In the genomic region with DNA sequence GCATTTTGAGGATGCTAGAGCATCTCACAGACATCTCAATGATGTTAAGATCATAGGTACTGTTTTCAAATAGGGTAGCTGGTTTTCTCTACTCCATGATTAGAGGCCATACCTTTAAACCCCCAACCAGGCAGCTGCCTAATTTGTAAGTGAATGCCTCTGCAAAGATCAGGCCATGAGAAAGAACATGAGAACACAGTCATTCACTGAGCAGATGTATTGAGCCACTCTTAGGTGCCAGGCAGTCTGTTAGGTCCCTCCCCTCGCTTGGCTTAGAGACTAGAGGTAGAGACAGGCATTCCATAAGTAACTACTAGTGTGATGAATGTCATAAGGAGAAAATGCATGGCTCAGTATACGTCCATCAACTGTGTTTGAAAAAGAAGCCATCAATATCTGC, we compare ENCODE assay signal across 19 cellular contexts.
"Had no signal": no experiment of that assay in that cellular context is flagged by ENCODE, and none has a peak within 500 bp of the region (broad histone marks: within the 10 kb centered on the region; RNA-seq: fewer than 3 reads in every experiment).

No MANE protein-coding gene starts in this region.

- H3K4me3 ChIP-seq: coronary artery, esophagus squamous epithelium, mucosa of descending colon, ovary, stomach, thoracic aorta, upper lobe of right lung had no signal

- H3K4me1 ChIP-seq: esophagus squamous epithelium, stomach, upper lobe of right lung had no signal

- DNase-seq: activated CD4-positive, alpha-beta T cell treated with anti-CD3 and anti-CD28 coated beads, Interleukin-2, amount 10 ng/mL, durations not matched to agents 24 days and 14 days; activated CD4-positive, CD25-positive, alpha-beta regulatory T cell; activated CD8-positive, alpha-beta memory T cell treated with anti-CD3 and anti-CD28 coated beads, Interleukin-2, amount 50 U/mL, for 4 hours; activated CD8-positive, alpha-beta T cell treated with anti-CD3 and anti-CD28 coated beads, Interleukin-2, amount 10 ng/mL, durations not matched to agents 7 days and 5 days; activated effector memory CD4-positive, alpha-beta T cell treated with anti-CD3 and anti-CD28 coated beads, Interleukin-2, amount 50 U/mL, for 16 hours; activated T-cell treated with anti-CD3 and anti-CD28 coated beads, Interleukin-2, amount 50 U/mL, for 48 hours; caudate nucleus; esophagus squamous epithelium; hippocampal formation; left ventricle myocardium superior; mucosa of descending colon; naive thymus-derived CD4-positive, alpha-beta T cell; ovary; stomach; upper lobe of right lung had no signal

- H3K27ac ChIP-seq: coronary artery, esophagus squamous epithelium, ovary, stomach, thoracic aorta, upper lobe of right lung had no signal

- H3K9me3 ChIP-seq: esophagus squamous epithelium, mucosa of descending colon, ovary, stomach, thoracic aorta, upper lobe of right lung had no signal

- ATAC-seq: activated CD8-positive, alpha-beta T cell treated with anti-CD3 and anti-CD28 coated beads, Interleukin-2, amount 10 ng/mL, durations not matched to agents 7 days and 5 days; activated naive CD4-positive, alpha-beta T cell treated with anti-CD3 and anti-CD28 coated beads, Interleukin-2, amount 50 U/mL, for 72 hours; left ventricle myocardium superior; mucosa of descending colon; naive thymus-derived CD4-positive, alpha-beta T cell; sciatic nerve; upper lobe of right lung had no signal

- H3K27me3 ChIP-seq: esophagus squamous epithelium, ovary, stomach, upper lobe of right lung had no signal

- H3K36me3 ChIP-seq: esophagus squamous epithelium, ovary, stomach, thoracic aorta, upper lobe of right lung had no signal
